Comparison of ENCODE assay signal across 1 cellular context in genomic region chr12:6828671-6829531, GRCh38.
A peak's percentile ranks its signal among the peaks of the same experiment; 100 is the strongest.
TF ChIP-seq lines count a peak whose summit lies in the region.

No MANE protein-coding gene starts in this region.

TF ChIP-seq in K562, 482 proteins besides CTCF, POLR2A, EP300 and RAD21 (continues in another document):
- TF ChIP-seq CBX1 (IDR thresholded peaks at IDR 0.05; ENCODE audit: low read depth) (no peak), ZNF444 (CRISPR knock-in tag; IDR thresholded peaks at IDR 0.05) (no peak), FIP1L1 (IDR thresholded peaks at IDR 0.05; ENCODE audit: low read depth, low read length, poor library complexity, severe bottlenecking) (no peak), ETV5 (CRISPR knock-in tag; IDR thresholded peaks at IDR 0.05; ENCODE audit: low read depth) (peak; percentile 20; the same call in 1 of the 2 replicates), CREB3L1 (IDR thresholded peaks at IDR 0.05; ENCODE audit: borderline replicate concordance, low read depth) (peak; percentile 98), CBFA2T3 (IDR thresholded peaks at IDR 0.05) (peak; percentile 64), SUPT5H (IDR thresholded peaks at IDR 0.05) (peak; percentile 63), CGGBP1 (CRISPR knock-in tag; IDR thresholded peaks at IDR 0.05) (no peak), ZBTB5 (IDR thresholded peaks at IDR 0.05) (peak; percentile 16; the same call in 1 of the 2 replicates), KLF13 (tag; IDR thresholded peaks at IDR 0.05; ENCODE audit: borderline replicate concordance, low read depth) (no peak), TEAD4 (IDR thresholded peaks at IDR 0.05; ENCODE audit: low read length) (peak; percentile 76), TEAD4 (CRISPR knock-in tag; IDR thresholded peaks at IDR 0.05; ENCODE audit: borderline replicate concordance) (no peak), HLTF (IDR thresholded peaks at IDR 0.05) (0 out of 2 replicates have a peak, but pooled peaks have one; percentile 56), ZFX (CRISPR knock-in tag; IDR thresholded peaks at IDR 0.05) (peak; percentile 84), EWSR1 (IDR thresholded peaks at IDR 0.05; ENCODE audit: borderline replicate concordance, low read depth, partially characterized antibody) (no peak), DPF2 (IDR thresholded peaks at IDR 0.05) (peak; percentile 64), ZNF717 (CRISPR knock-in tag; IDR thresholded peaks at IDR 0.05) (no peak), SMARCE1 (IDR thresholded peaks at IDR 0.05) (peak; percentile 53; the same call in 1 of the 2 replicates), PHF8 (IDR thresholded peaks at IDR 0.05; ENCODE audit: borderline replicate concordance, low read length) (peak; percentile 35; the same call in 1 of the 2 replicates), SRSF1 (IDR thresholded peaks at IDR 0.05; ENCODE audit: low read depth, low read length) (0 out of 2 replicates have a peak, but pooled peaks have one; percentile 20), NFRKB (IDR thresholded peaks at IDR 0.05; ENCODE audit: low read depth) (peak; percentile 75), NKRF (IDR thresholded peaks at IDR 0.05; ENCODE audit: borderline replicate concordance) (peak; percentile 45; the same call in 1 of the 2 replicates), ILK (tag; IDR thresholded peaks at IDR 0.05; ENCODE audit: borderline replicate concordance, low read depth) (no peak), EHMT2 (IDR thresholded peaks at IDR 0.05) (no peak), MED1 (CRISPR knock-in tag; IDR thresholded peaks at IDR 0.05; ENCODE audit: borderline replicate concordance) (no peak), PCBP1 (IDR thresholded peaks at IDR 0.05; ENCODE audit: low read depth, low read length, poor library complexity, severe bottlenecking) (peak; percentile 30)
- TF ChIP-seq, protein P1, sequence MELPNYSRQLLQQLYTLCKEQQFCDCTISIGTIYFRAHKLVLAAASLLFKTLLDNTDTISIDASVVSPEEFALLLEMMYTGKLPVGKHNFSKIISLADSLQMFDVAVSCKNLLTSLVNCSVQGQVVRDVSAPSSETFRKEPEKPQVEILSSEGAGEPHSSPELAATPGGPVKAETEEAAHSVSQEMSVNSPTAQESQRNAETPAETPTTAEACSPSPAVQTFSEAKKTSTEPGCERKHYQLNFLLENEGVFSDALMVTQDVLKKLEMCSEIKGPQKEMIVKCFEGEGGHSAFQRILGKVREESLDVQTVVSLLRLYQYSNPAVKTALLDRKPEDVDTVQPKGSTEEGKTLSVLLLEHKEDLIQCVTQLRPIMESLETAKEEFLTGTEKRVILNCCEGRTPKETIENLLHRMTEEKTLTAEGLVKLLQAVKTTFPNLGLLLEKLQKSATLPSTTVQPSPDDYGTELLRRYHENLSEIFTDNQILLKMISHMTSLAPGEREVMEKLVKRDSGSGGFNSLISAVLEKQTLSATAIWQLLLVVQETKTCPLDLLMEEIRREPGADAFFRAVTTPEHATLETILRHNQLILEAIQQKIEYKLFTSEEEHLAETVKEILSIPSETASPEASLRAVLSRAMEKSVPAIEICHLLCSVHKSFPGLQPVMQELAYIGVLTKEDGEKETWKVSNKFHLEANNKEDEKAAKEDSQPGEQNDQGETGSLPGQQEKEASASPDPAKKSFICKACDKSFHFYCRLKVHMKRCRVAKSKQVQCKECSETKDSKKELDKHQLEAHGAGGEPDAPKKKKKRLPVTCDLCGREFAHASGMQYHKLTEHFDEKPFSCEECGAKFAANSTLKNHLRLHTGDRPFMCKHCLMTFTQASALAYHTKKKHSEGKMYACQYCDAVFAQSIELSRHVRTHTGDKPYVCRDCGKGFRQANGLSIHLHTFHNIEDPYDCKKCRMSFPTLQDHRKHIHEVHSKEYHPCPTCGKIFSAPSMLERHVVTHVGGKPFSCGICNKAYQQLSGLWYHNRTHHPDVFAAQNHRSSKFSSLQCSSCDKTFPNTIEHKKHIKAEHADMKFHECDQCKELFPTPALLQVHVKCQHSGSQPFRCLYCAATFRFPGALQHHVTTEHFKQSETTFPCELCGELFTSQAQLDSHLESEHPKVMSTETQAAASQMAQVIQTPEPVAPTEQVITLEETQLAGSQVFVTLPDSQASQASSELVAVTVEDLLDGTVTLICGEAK (IDR thresholded peaks at IDR 0.05): peak; percentile 55; the same call in 1 of the 2 replicates
- TF ChIP-seq, protein P1 (CRISPR knock-in tag; IDR thresholded peaks at IDR 0.05): no peak
- TF ChIP-seq, protein P2, sequence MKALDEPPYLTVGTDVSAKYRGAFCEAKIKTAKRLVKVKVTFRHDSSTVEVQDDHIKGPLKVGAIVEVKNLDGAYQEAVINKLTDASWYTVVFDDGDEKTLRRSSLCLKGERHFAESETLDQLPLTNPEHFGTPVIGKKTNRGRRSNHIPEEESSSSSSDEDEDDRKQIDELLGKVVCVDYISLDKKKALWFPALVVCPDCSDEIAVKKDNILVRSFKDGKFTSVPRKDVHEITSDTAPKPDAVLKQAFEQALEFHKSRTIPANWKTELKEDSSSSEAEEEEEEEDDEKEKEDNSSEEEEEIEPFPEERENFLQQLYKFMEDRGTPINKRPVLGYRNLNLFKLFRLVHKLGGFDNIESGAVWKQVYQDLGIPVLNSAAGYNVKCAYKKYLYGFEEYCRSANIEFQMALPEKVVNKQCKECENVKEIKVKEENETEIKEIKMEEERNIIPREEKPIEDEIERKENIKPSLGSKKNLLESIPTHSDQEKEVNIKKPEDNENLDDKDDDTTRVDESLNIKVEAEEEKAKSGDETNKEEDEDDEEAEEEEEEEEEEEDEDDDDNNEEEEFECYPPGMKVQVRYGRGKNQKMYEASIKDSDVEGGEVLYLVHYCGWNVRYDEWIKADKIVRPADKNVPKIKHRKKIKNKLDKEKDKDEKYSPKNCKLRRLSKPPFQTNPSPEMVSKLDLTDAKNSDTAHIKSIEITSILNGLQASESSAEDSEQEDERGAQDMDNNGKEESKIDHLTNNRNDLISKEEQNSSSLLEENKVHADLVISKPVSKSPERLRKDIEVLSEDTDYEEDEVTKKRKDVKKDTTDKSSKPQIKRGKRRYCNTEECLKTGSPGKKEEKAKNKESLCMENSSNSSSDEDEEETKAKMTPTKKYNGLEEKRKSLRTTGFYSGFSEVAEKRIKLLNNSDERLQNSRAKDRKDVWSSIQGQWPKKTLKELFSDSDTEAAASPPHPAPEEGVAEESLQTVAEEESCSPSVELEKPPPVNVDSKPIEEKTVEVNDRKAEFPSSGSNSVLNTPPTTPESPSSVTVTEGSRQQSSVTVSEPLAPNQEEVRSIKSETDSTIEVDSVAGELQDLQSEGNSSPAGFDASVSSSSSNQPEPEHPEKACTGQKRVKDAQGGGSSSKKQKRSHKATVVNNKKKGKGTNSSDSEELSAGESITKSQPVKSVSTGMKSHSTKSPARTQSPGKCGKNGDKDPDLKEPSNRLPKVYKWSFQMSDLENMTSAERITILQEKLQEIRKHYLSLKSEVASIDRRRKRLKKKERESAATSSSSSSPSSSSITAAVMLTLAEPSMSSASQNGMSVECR (CRISPR knock-in tag; IDR thresholded peaks at IDR 0.05): peak; percentile 51; the same call in 1 of the 2 replicates
